ENCODE assay signal across 1 cellular context in the genomic region with DNA sequence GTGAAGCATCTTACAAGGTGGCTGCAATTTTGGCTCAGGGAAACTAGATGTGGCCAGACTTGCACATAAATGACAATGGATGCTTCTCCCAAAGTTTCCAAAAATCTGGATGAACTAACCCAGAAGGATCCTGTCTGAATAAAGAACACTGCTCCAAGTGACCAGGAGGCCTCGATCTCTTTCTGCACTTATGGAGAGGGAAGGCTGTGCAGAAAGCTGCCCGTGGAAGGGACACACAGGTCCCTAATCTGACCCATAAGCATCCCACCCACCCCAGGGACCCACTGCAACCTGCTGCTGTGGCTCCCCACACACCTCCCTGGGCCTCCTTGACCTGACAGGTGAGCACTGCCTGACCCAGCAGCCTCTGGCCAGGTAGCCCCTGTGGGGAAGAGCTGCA.
TF ChIP-seq lines count a peak whose summit lies in the region.

No MANE protein-coding gene starts in this region.

TF ChIP-seq in GM23338, 12 proteins besides CTCF, POLR2A, EP300 and RAD21 (continued from another document):
- TF ChIP-seq ZNF462 (CRISPR knock-in tag; IDR thresholded peaks at IDR 0.05): no peak
